ENCODE assay signal across 8 cellular contexts in genomic region chr6:123380257-123380656, GRCh38.
DNase-seq lines count a peak whose midpoint lies in the region; ATAC-seq and TF ChIP-seq lines count a peak whose summit lies in the region.

No MANE protein-coding gene starts in this region.

- H2AFZ ChIP-seq in OCI-LY1 (ENCODE audit: low read length): no peak overlapping the region

- no peaks in the 10 kb centered on the region for H3K9me3 ChIP-seq in OCI-LY1 (ENCODE audit: low read length)

- 22 to 23% methylated on average over 5 of the region's 5 CpGs for WGBS in lower leg skin, 2 donors

- H3K9ac ChIP-seq in OCI-LY1 (ENCODE audit: low read length): no peak overlapping the region

- no peak for TF ChIP-seq POLR2A in lower leg skin (IDR thresholded peaks at IDR 0.05)

- H3K36me3 Mint-ChIP-seq in glutamatergic neuron (ENCODE audit: unreplicated experiment): no peaks in the 10 kb centered on the region
- H3K36me3 Mint-ChIP-seq in stimulated activated memory B cell treated with anti-CD40 and anti-IgM and Interleukin-4, amounts not matched to agents 10 μg/mL and 1 μg/mL and 100 μg/mL, for 72 hours: no peaks in the 10 kb centered on the region

- H4K20me1 ChIP-seq in OCI-LY1 (ENCODE audit: insufficient read depth, low read length): no peaks in the 10 kb centered on the region

- intact Hi-C loops in lower leg skin (cut with DNase I; ENCODE audit: low total_unique reads): no loop called here

- H3K9me2 ChIP-seq in OCI-LY1 (ENCODE audit: low read depth, low read length): no peaks in the 10 kb centered on the region

- H3F3A ChIP-seq in OCI-LY1 (ENCODE audit: insufficient read depth, low read length): no peaks in the 10 kb centered on the region

- no peak overlapping the region for H3K4me3 Mint-ChIP-seq in glutamatergic neuron (ENCODE audit: unreplicated experiment)
- no peak overlapping the region for H3K4me3 Mint-ChIP-seq in stimulated activated memory B cell treated with anti-CD40 and anti-IgM and Interleukin-4, amounts not matched to agents 10 μg/mL and 1 μg/mL and 100 μg/mL, for 72 hours
- H3K4me3 Mint-ChIP-seq in stimulated activated naive CD8-positive, alpha-beta T cell treated with anti-CD3 and anti-CD28 coated beads, Interleukin-15, amount 100 ng/mL, for 72 hours: no peak overlapping the region

- TF ChIP-seq CTCF in GM06990 (IDR thresholded peaks at IDR 0.05; ENCODE audit: insufficient read depth, low read length, poor library complexity, severe bottlenecking): peak; percentile 30
- peak; percentile 15; the same call in 1 of the 2 replicates for TF ChIP-seq CTCF in OCI-LY1 (IDR thresholded peaks at IDR 0.05; ENCODE audit: low read length)
- peak; percentile 20 for TF ChIP-seq CTCF in glutamatergic neuron (IDR thresholded peaks at IDR 0.05; ENCODE audit: partially characterized antibody, unreplicated experiment)
- TF ChIP-seq CTCF in lower leg skin (IDR thresholded peaks at IDR 0.05): no peak

- no peaks in the 10 kb centered on the region for H3K27me3 ChIP-seq in GM06990 (replicated peaks; ENCODE audit: control insufficient read depth, insufficient read depth, low read length)
- no peaks in the 10 kb centered on the region for H3K27me3 ChIP-seq in OCI-LY1 (ENCODE audit: insufficient read depth, low read length)

- ATAC-seq in stimulated activated memory B cell treated with anti-CD40 and anti-IgM and Interleukin-4, amounts not matched to agents 10 μg/mL and 1 μg/mL and 100 μg/mL, for 72 hours: no peak
- ATAC-seq in stimulated activated naive CD8-positive, alpha-beta T cell treated with anti-CD3 and anti-CD28 coated beads, Interleukin-15, amount 100 ng/mL, for 72 hours: no peak

- H3K4me1 ChIP-seq in OCI-LY1 (ENCODE audit: insufficient read depth, low read length, severe bottlenecking): no peaks in the 10 kb centered on the region

- H3K36me3 ChIP-seq in GM06990 (ENCODE audit: control insufficient read depth, insufficient read depth, low read length) (no peaks in the 10 kb centered on the region), OCI-LY1 (ENCODE audit: insufficient read depth, low read length) (no peaks in the 10 kb centered on the region)

- peak; percentile 15; the same call in 1 of the 2 replicates for TF ChIP-seq RAD21 in Ishikawa (IDR thresholded peaks at IDR 0.05; ENCODE audit: low read depth)

- H3K27ac ChIP-seq in OCI-LY1 (ENCODE audit: low read depth, low read length, poor library complexity, severe bottlenecking): no peak overlapping the region

- no peaks in the 10 kb centered on the region for H3K27me3 Mint-ChIP-seq in glutamatergic neuron (ENCODE audit: unreplicated experiment)
- H3K27me3 Mint-ChIP-seq in stimulated activated memory B cell treated with anti-CD40 and anti-IgM and Interleukin-4, amounts not matched to agents 10 μg/mL and 1 μg/mL and 100 μg/mL, for 72 hours: no peaks in the 10 kb centered on the region
- H3K27me3 Mint-ChIP-seq in stimulated activated naive CD8-positive, alpha-beta T cell treated with anti-CD3 and anti-CD28 coated beads, Interleukin-15, amount 100 ng/mL, for 72 hours: no peaks in the 10 kb centered on the region

- H3K4me2 ChIP-seq in OCI-LY1 (ENCODE audit: low read length): no peak overlapping the region

- no peaks in the 10 kb centered on the region for H3K4me1 Mint-ChIP-seq in glutamatergic neuron (ENCODE audit: low read depth, unreplicated experiment)
- no peaks in the 10 kb centered on the region for H3K4me1 Mint-ChIP-seq in stimulated activated memory B cell treated with anti-CD40 and anti-IgM and Interleukin-4, amounts not matched to agents 10 μg/mL and 1 μg/mL and 100 μg/mL, for 72 hours
- no peaks in the 10 kb centered on the region for H3K4me1 Mint-ChIP-seq in stimulated activated naive CD8-positive, alpha-beta T cell treated with anti-CD3 and anti-CD28 coated beads, Interleukin-15, amount 100 ng/mL, for 72 hours

- H3K27ac Mint-ChIP-seq in glutamatergic neuron (ENCODE audit: unreplicated experiment): no peak overlapping the region
- no peak overlapping the region for H3K27ac Mint-ChIP-seq in stimulated activated memory B cell treated with anti-CD40 and anti-IgM and Interleukin-4, amounts not matched to agents 10 μg/mL and 1 μg/mL and 100 μg/mL, for 72 hours
- H3K27ac Mint-ChIP-seq in stimulated activated naive CD8-positive, alpha-beta T cell treated with anti-CD3 and anti-CD28 coated beads, Interleukin-15, amount 100 ng/mL, for 72 hours: no peak overlapping the region

- no peak for TF ChIP-seq EP300 in Ishikawa (IDR thresholded peaks at IDR 0.05; ENCODE audit: borderline replicate concordance)

- H3K79me2 ChIP-seq in OCI-LY1 (ENCODE audit: insufficient read depth, low read length): no peaks in the 10 kb centered on the region

- H3K9me3 Mint-ChIP-seq in glutamatergic neuron (ENCODE audit: unreplicated experiment): no peaks in the 10 kb centered on the region
- no peaks in the 10 kb centered on the region for H3K9me3 Mint-ChIP-seq in stimulated activated memory B cell treated with anti-CD40 and anti-IgM and Interleukin-4, amounts not matched to agents 10 μg/mL and 1 μg/mL and 100 μg/mL, for 72 hours
- no peaks in the 10 kb centered on the region for H3K9me3 Mint-ChIP-seq in stimulated activated naive CD8-positive, alpha-beta T cell treated with anti-CD3 and anti-CD28 coated beads, Interleukin-15, amount 100 ng/mL, for 72 hours

- no peak overlapping the region for H3K4me3 ChIP-seq in GM06990 (replicated peaks; ENCODE audit: low read depth, low read length)
- no peak overlapping the region for H3K4me3 ChIP-seq in OCI-LY1 (ENCODE audit: low read depth, low read length, poor library complexity, severe bottlenecking)
- no peak overlapping the region for H3K4me3 ChIP-seq in lower leg skin (ENCODE audit: low read depth, poor library complexity, severe bottlenecking)

- no peak for DNase-seq in GM06990 (ENCODE audit: extremely low read depth, insufficient read length)
- DNase-seq in glutamatergic neuron: no peak
- DNase-seq in activated CD4-positive, alpha-beta T cell treated with anti-CD3 and anti-CD28 coated beads for 48 hours: no peak
- no peak for DNase-seq in lower leg skin (ENCODE audit: low spot score in 2 of 2)
- no peak for DNase-seq in stimulated activated naive CD8-positive, alpha-beta T cell treated with anti-CD3 and anti-CD28 coated beads, Interleukin-15, amount 100 ng/mL, for 72 hours

TF ChIP-seq in Ishikawa, 13 proteins besides CTCF, POLR2A, EP300 and RAD21:
- TF ChIP-seq MAX (IDR thresholded peaks at IDR 0.05): no peak
- no peak for TF ChIP-seq CREB1 (IDR thresholded peaks at IDR 0.05; ENCODE audit: low read depth)
- no peak for TF ChIP-seq REST (IDR thresholded peaks at IDR 0.05; ENCODE audit: low read depth)
- TF ChIP-seq ZBTB7A (IDR thresholded peaks at IDR 0.05; ENCODE audit: low read depth): no peak
- TF ChIP-seq FOXM1 (IDR thresholded peaks at IDR 0.05; ENCODE audit: borderline replicate concordance, low read depth): no peak

Comparison
In these comparisons a context has a peak if more than half of its experiments do, and no peak if none do; other contexts are left out.
1. CTCF ChIP-seq: peak in GM06990 (single experiment), OCI-LY1 (single experiment) and glutamatergic neuron (single experiment); none in lower leg skin (0 of 3).